ENCODE assay signal across 1 cellular context in genomic region chr14:102086972-102087761, GRCh38.
TF ChIP-seq lines count a peak whose summit lies in the region.

Gene HSP90AA1, minus strand, starts transcription at chr14:102087044. Its CDS starts 666 bp downstream, at chr14:102086378.

TF ChIP-seq in GM12878, 131 proteins besides CTCF, POLR2A, EP300 and RAD21 (continued from another document and continues in another):
- TF ChIP-seq ZBTB33 (IDR thresholded peaks at IDR 0.05), result no peak
- TF ChIP-seq SREBF2 (IDR thresholded peaks at IDR 0.05; ENCODE audit: low read length), result no peak
- no peak for TF ChIP-seq PAX5 (IDR thresholded peaks at IDR 0.05; ENCODE audit: borderline replicate concordance, low read depth, low read length)
- TF ChIP-seq SIX5 (IDR thresholded peaks at IDR 0.05; ENCODE audit: low read depth, low read length, severe bottlenecking), result peak; percentile 10
- peak; percentile 8 for TF ChIP-seq MEF2B (IDR thresholded peaks at IDR 0.05; ENCODE audit: partially characterized antibody, poor library complexity, severe bottlenecking)
- TF ChIP-seq PBX3 (IDR thresholded peaks at IDR 0.05; ENCODE audit: insufficient replicate concordance, low read depth, low read length), result peak; percentile 31
- no peak for TF ChIP-seq CUX1 (IDR thresholded peaks at IDR 0.05; ENCODE audit: insufficient replicate concordance, low read depth, low read length)
- no peak for TF ChIP-seq RAD51 (IDR thresholded peaks at IDR 0.05)
- TF ChIP-seq FOS (IDR thresholded peaks at IDR 0.05; ENCODE audit: borderline replicate concordance, extremely low read depth, insufficient read length), result no peak
- TF ChIP-seq STAT3 (IDR thresholded peaks at IDR 0.05; ENCODE audit: low read depth, low read length), result no peak
- peak; percentile 94 for TF ChIP-seq IKZF1 (conservative IDR thresholded peaks at IDR 0.05)
- no peak for TF ChIP-seq MEF2A (IDR thresholded peaks at IDR 0.05; ENCODE audit: insufficient read depth, low read depth, low read length)
- TF ChIP-seq BHLHE40 (IDR thresholded peaks at IDR 0.05; ENCODE audit: borderline replicate concordance in 1 of 2, low read depth in 2 of 2, low read length in 1 of 2), result peak; percentile 8 to 74; a peak in 1 of 4 replicates
- peak; percentile 78; the same call in 1 of the 2 replicates for TF ChIP-seq NR2F1 (conservative IDR thresholded peaks at IDR 0.05)
- TF ChIP-seq DPF2 (IDR thresholded peaks at IDR 0.05), result peak; percentile 80
- no peak for TF ChIP-seq ZNF592 (IDR thresholded peaks at IDR 0.05)
- TF ChIP-seq ZNF274 (IDR thresholded peaks at IDR 0.05; ENCODE audit: insufficient read depth, insufficient read length), result no peak
- peak; percentile 77; the same call in 1 of the 2 replicates for TF ChIP-seq CREB1 (IDR thresholded peaks at IDR 0.05; ENCODE audit: low read depth)
- TF ChIP-seq E2F4 (IDR thresholded peaks at IDR 0.05; ENCODE audit: low read depth, low read length), result peak; percentile 53; the same call in 1 of the 2 replicates
- no peak for TF ChIP-seq JUND (IDR thresholded peaks at IDR 0.05; ENCODE audit: low read depth, low read length)
- TF ChIP-seq MTA3 (IDR thresholded peaks at IDR 0.05; ENCODE audit: borderline replicate concordance, low read length), result no peak
- TF ChIP-seq ELK1 (IDR thresholded peaks at IDR 0.05; ENCODE audit: low read depth, low read length), result 0 out of 2 replicates have a peak, but pooled peaks have one; percentile 14
- peak; percentile 68; the same call in 1 of the 2 replicates for TF ChIP-seq CREM (IDR thresholded peaks at IDR 0.05; ENCODE audit: low read depth)
- TF ChIP-seq TARDBP (IDR thresholded peaks at IDR 0.05; ENCODE audit: borderline replicate concordance), result no peak
- TF ChIP-seq NR2C1 (IDR thresholded peaks at IDR 0.05), result 0 out of 2 replicates have a peak, but pooled peaks have one; percentile 30
- no peak for TF ChIP-seq CHD4 (IDR thresholded peaks at IDR 0.05)
- TF ChIP-seq POU2F2 (IDR thresholded peaks at IDR 0.05; ENCODE audit: borderline replicate concordance, low read depth, low read length), result peak; percentile 95
- TF ChIP-seq ZNF622 (IDR thresholded peaks at IDR 0.05), result no peak
- peak; percentile 99 for TF ChIP-seq HSF1 (IDR thresholded peaks at IDR 0.05; ENCODE audit: low read depth, low read length)
- no peak for TF ChIP-seq MAX (IDR thresholded peaks at IDR 0.05; ENCODE audit: low read depth, low read length)
- no peak for TF ChIP-seq MYB (IDR thresholded peaks at IDR 0.05; ENCODE audit: borderline replicate concordance, low read depth, low read length)
- TF ChIP-seq BACH1 (IDR thresholded peaks at IDR 0.05; ENCODE audit: borderline replicate concordance), result peak; percentile 74; the same call in 1 of the 2 replicates
- no peak for TF ChIP-seq E2F8 (IDR thresholded peaks at IDR 0.05; ENCODE audit: low read depth, partially characterized antibody)
